ENCODE assay signal across 10 cellular contexts in genomic region chr10:3625959-3626751, GRCh38.
DNase-seq lines count a peak whose midpoint lies in the region; ATAC-seq lines count a peak whose summit lies in the region.
"Had no signal": no experiment of that assay in that cellular context is flagged by ENCODE, and none has a peak within 500 bp of the region (broad histone marks: within the 10 kb centered on the region; RNA-seq: fewer than 3 reads in every experiment).

No MANE protein-coding gene starts in this region.

- peaks cover 2% of the 10 kb centered on the region for H3K4me1 ChIP-seq in right cardiac atrium (ENCODE audit: control insufficient read depth, insufficient read depth, low read length)

- H3K4me3 ChIP-seq in right cardiac atrium (ENCODE audit: low read length): no peak overlapping the region

- no peaks in the 10 kb centered on the region for H3K27me3 ChIP-seq in right cardiac atrium (ENCODE audit: control insufficient read depth, insufficient read depth)

- WGBS in right cardiac atrium: 85% methylated on average over 11 of the region's 11 CpGs

- DNase-seq in fibroblast of the conjunctiva (ENCODE audit: low read depth) (peak; percentile 32), OCI-M1 (lab: John Stamatoyannopoulos, UW) (no peak), right cardiac atrium (no peak)
- no peak for DNase-seq in activated effector memory CD4-positive, alpha-beta T cell treated with anti-CD3 and anti-CD28 coated beads, Interleukin-2, amount 50 U/mL, for 16 hours
- no peak for DNase-seq in stimulated activated naive CD4-positive, alpha-beta T cell treated with Interleukin-2 at 50 U/mL for 16 hours (lab: John Stamatoyannopoulos, UW)
- DNase-seq: NCI-H345, nucleus accumbens had no signal

- H3K9me3 ChIP-seq in right cardiac atrium (ENCODE audit: control insufficient read depth, low read length): no peaks in the 10 kb centered on the region

- H3K27ac ChIP-seq in right cardiac atrium (ENCODE audit: low read length): no peak overlapping the region

- intact Hi-C loops in right cardiac atrium (cut with DNase I): no loop called here

- peak; percentile 68 for ATAC-seq in GM18498 (IDR thresholded peaks at IDR 0.05; ENCODE audit: unreplicated experiment)
- ATAC-seq in GM21723 (IDR thresholded peaks at IDR 0.05; ENCODE audit: unreplicated experiment): peak; percentile 70
- ATAC-seq in HG03571 (IDR thresholded peaks at IDR 0.05; ENCODE audit: unreplicated experiment): peak; percentile 73
- ATAC-seq in right cardiac atrium: no peak

Comparison
In these comparisons a context has a peak if more than half of its experiments do, and no peak if none do; other contexts are left out.
1. ATAC-seq: peak in GM18498 (single experiment), GM21723 (single experiment) and HG03571 (single experiment); none in right cardiac atrium (0 of 2).